ENCODE assay signal across 25 cellular contexts in the genomic region with DNA sequence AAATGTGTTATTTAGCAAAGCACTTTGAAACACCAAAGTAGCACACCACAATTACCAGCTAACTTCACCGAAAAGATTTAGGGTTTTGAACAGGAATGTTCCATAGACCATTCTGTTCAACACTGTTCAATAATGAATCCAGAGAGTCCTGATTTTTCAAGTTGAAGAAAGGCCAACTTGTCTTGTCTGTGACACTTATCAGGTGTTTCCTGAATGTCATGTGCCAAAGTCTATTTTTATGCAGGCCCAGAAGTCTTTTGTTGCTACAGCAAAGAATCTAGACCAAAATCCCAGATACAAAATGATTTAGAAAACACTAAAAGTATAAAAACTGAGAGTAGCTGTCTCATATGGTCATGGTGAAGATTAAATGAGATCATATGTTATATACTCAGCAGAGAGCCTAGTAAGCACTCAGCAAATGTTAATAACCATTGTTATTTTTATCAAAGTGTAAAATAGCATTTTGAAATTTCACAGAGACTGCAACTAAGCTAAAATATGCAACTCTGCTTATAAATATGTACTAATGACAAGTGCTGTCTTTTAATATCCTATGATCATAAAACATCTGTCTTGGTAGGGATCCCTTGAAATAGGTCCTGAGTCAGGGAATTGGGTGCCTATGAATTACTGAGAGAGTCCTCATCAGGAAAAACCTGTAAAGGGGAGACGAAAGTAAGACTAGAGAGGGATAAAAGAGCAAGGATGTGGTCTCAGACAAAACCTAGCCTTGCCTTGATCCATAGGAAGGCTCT.
DNase-seq lines count a peak whose midpoint lies in the region; ATAC-seq, FAIRE-seq and TF ChIP-seq lines count a peak whose summit lies in the region.
"Had no signal": no experiment of that assay in that cellular context is flagged by ENCODE, and none has a peak within 500 bp of the region (broad histone marks: within the 10 kb centered on the region; RNA-seq: fewer than 3 reads in every experiment).

No MANE protein-coding gene starts in this region.

- H3K27me3 Mint-ChIP-seq in Calu3 (ENCODE audit: unreplicated experiment): no peaks in the 10 kb centered on the region
- no peaks in the 10 kb centered on the region for H3K27me3 Mint-ChIP-seq in stimulated activated memory B cell treated with anti-CD40 and anti-IgM and Interleukin-4, amounts not matched to agents 10 μg/mL and 1 μg/mL and 100 μg/mL, for 72 hours
- H3K27me3 Mint-ChIP-seq: activated CD4-positive, alpha-beta T cell treated with anti-CD3 and anti-CD28 coated beads for 36 hours; T-helper 17 cell had no signal

- H3K9me3 ChIP-seq in GM12878 (replicated peaks; ENCODE audit: control insufficient read depth, insufficient read depth, low read length) (no peaks in the 10 kb centered on the region; the same call in 2 of the 3 replicates), right atrium auricular region (no peaks in the 10 kb centered on the region)
- H3K9me3 ChIP-seq: esophagus muscularis mucosa, right lobe of liver, SK-N-SH, upper lobe of right lung had no signal

- POLR2A ChIA-PET in GM12878 (lab: Charles Lee): no interaction called here

- TF ChIP-seq EP300 in GM12878 (IDR thresholded peaks at IDR 0.05; ENCODE audit: borderline replicate concordance in 1 of 2, control insufficient read depth in 1 of 2, low read depth in 2 of 2, low read length in 2 of 2): no peak

- FAIRE-seq in GM12878 (lab: Jason Lieb, UNC): no peak
- FAIRE-seq: A549, colon, frontal cortex, kidney had no signal

- H2AFZ ChIP-seq in GM12878 (ENCODE audit: control insufficient read depth, low read depth, low read length): no peak overlapping the region
- H2AFZ ChIP-seq: GM23338 had no signal

- SMC1A ChIA-PET in GM12878 (lab: Charles Lee; ENCODE audit: uncharacterized antibody, unreplicated experiment): interaction anchor here (1.4 kb wide), 1 partner anchor 47 kb away, joined by 3 read pairs; no protein-coding TSS in a partner anchor

- H3K4me3 ChIP-seq in GM12878 (no peak overlapping the region), right atrium auricular region (no peak overlapping the region)
- H3K4me3 ChIP-seq: A549, esophagus muscularis mucosa, GM23338, right lobe of liver, upper lobe of right lung had no signal

- in situ Hi-C loops in GM12878 (cut with MboI): no loop called here

- no peak for TF ChIP-seq POLR2A in GM12878 (IDR thresholded peaks at IDR 0.05; ENCODE audit: low read depth, low read length)

- H3K4me1 Mint-ChIP-seq in Calu3 (ENCODE audit: low read depth, unreplicated experiment): peaks cover 64% of the 10 kb centered on the region
- H3K4me1 Mint-ChIP-seq in stimulated activated memory B cell treated with anti-CD40 and anti-IgM and Interleukin-4, amounts not matched to agents 10 μg/mL and 1 μg/mL and 100 μg/mL, for 72 hours: peaks cover 6% of the 10 kb centered on the region

- H3K27me3 ChIP-seq in GM12878 (replicated peaks in 1 of 2; ENCODE audit: control insufficient read depth in 2 of 2, insufficient read depth in 2 of 2, low read length in 1 of 2) (no peaks in the 10 kb centered on the region), right atrium auricular region (no peaks in the 10 kb centered on the region)
- H3K27me3 ChIP-seq: brain microvascular endothelial cell, esophagus muscularis mucosa, right lobe of liver, upper lobe of right lung had no signal

- no peak for TF ChIP-seq CTCF in Calu3 (IDR thresholded peaks at IDR 0.05; ENCODE audit: unreplicated experiment)
- TF ChIP-seq CTCF in GM12878 (IDR thresholded peaks at IDR 0.05 in 2 of 3, conservative IDR thresholded peaks at IDR 0.05 in 1 of 3; ENCODE audit: control insufficient read depth in 2 of 3, extremely low read depth in 1 of 3, insufficient read depth in 1 of 3, low read depth in 3 of 3, low read length in 3 of 3): no peak
- TF ChIP-seq CTCF in right atrium auricular region (IDR thresholded peaks at IDR 0.05): no peak

- RAD21 ChIA-PET in GM12878 (lab: Charles Lee; ENCODE audit: unreplicated experiment): no interaction called here

- H3K27ac Mint-ChIP-seq in Calu3 (ENCODE audit: unreplicated experiment): peak overlapping the region; percentile 98
- H3K27ac Mint-ChIP-seq in stimulated activated memory B cell treated with anti-CD40 and anti-IgM and Interleukin-4, amounts not matched to agents 10 μg/mL and 1 μg/mL and 100 μg/mL, for 72 hours: no peak overlapping the region
- H3K27ac Mint-ChIP-seq: activated CD4-positive, alpha-beta T cell treated with anti-CD3 and anti-CD28 coated beads for 36 hours; GM23338; natural killer cell had no signal

- CTCF ChIA-PET in Calu3 (lab: Charles Lee) (interaction anchor here (0.7 to 0.8 kb wide), 2 partner anchors 27 to 338 kb away, joined by 3 to 4 read pairs; no protein-coding TSS in a partner anchor), GM12878 (lab: Yijun Ruan, JAX) (interaction anchor here (1.0 kb wide), 1 partner anchor 20 kb away, joined by 3 read pairs; no protein-coding TSS in a partner anchor)

- BruUV-seq in Calu3 (replicated peaks; lab: Mats Ljungman, UMichigan) (no TSS peak), GM12878 (replicated peaks; lab: Mats Ljungman, UMichigan) (no TSS peak)

- no peak overlapping the region for H3K9ac ChIP-seq in GM12878 (ENCODE audit: control insufficient read depth, insufficient read depth, low read length)
- H3K9ac ChIP-seq: KMS-11, SK-N-SH had no signal

- DNase-seq in Calu3 (no peak), GM12878 (ENCODE audit: low read depth, low spot score) (no peak), right atrium auricular region (ENCODE audit: low spot score) (no peak), pulmonary artery endothelial cell (ENCODE audit: low read depth, low spot score) (peak; percentile 65), A172 (ENCODE audit: low spot score) (no peak), germinal center (ENCODE audit: low spot score) (no peak)
- DNase-seq in stimulated activated CD8-positive, alpha-beta memory T cell treated with anti-CD3 and anti-CD28 coated beads, Interleukin-4, amount 100 ng/mL, for 48 hours: no peak
- DNase-seq: activated CD4-positive, alpha-beta T cell treated with anti-CD3 and anti-CD28 coated beads for 36 hours; activated CD8-positive, alpha-beta memory T cell treated with anti-CD3 and anti-CD28 coated beads for 24 hours; activated naive CD4-positive, alpha-beta T cell treated with Interleukin-2 at 50 U/mL for 16 hours; activated T-cell treated with anti-CD3 and anti-CD28 coated beads, Interleukin-2, amount 50 U/mL, for 48 hours; brain microvascular endothelial cell; kidney; natural killer cell; right lobe of liver; SK-N-SH; T-helper 17 cell; upper lobe of right lung had no signal

- H3K79me2 ChIP-seq in GM12878 (ENCODE audit: control insufficient read depth, insufficient read depth, low read length): no peaks in the 10 kb centered on the region

- 96% methylated on average over 2 of the region's 2 CpGs for WGBS in GM12878 (ENCODE audit: insufficient coverage, insufficient replicate concordance, low lambda C conversion rate, missing lambda C conversion rate)

- no peaks in the 10 kb centered on the region for H3K4me1 ChIP-seq in GM12878 (ENCODE audit: control insufficient read depth, insufficient read depth, low read length)
- peaks cover 0 to 55% of the 10 kb centered on the region in 2 donors for H3K4me1 ChIP-seq in right atrium auricular region
- H3K4me1 ChIP-seq: right lobe of liver had no signal

- H4K20me1 ChIP-seq in GM12878 (ENCODE audit: control insufficient read depth, insufficient read depth): no peaks in the 10 kb centered on the region

- H3K27ac ChIP-seq in GM12878 (ENCODE audit: control insufficient read depth, insufficient read depth): no peak overlapping the region
- H3K27ac ChIP-seq in right atrium auricular region: peak overlapping the region; percentile 70 to 83
- H3K27ac ChIP-seq: brain microvascular endothelial cell, KMS-11, right lobe of liver, upper lobe of right lung had no signal

- peaks cover 0 to 1% of the 10 kb centered on the region in 2 experiments; a peak in 2 of 4 replicates for H3K36me3 ChIP-seq in GM12878 (ENCODE audit: control insufficient read depth in 2 of 2, insufficient read depth in 2 of 2, low read length in 1 of 2)
- H3K36me3 ChIP-seq in right atrium auricular region: no peaks in the 10 kb centered on the region
- H3K36me3 ChIP-seq: brain microvascular endothelial cell, right lobe of liver, upper lobe of right lung had no signal

- H3K4me2 ChIP-seq in GM12878 (ENCODE audit: control insufficient read depth, insufficient read depth): no peak overlapping the region
- H3K4me2 ChIP-seq: GM23338, KMS-11, SK-N-SH had no signal

- peaks cover 34% of the 10 kb centered on the region for H3K36me3 Mint-ChIP-seq in Calu3 (ENCODE audit: insufficient read depth, unreplicated experiment)
- H3K36me3 Mint-ChIP-seq in stimulated activated memory B cell treated with anti-CD40 and anti-IgM and Interleukin-4, amounts not matched to agents 10 μg/mL and 1 μg/mL and 100 μg/mL, for 72 hours: peaks cover 32% of the 10 kb centered on the region

- intact Hi-C loops in Calu3 (cut with micrococcal nuclease; ENCODE audit: unreplicated experiment) (no loop called here), GM12878 (cut with micrococcal nuclease; ENCODE audit: unreplicated experiment) (no loop called here)

- no peak for ATAC-seq in GM12878
- no peak for ATAC-seq in stimulated activated memory B cell treated with anti-CD40 and anti-IgM and Interleukin-4, amounts not matched to agents 10 μg/mL and 1 μg/mL and 100 μg/mL, for 72 hours
- ATAC-seq: A549; activated CD4-positive, alpha-beta T cell treated with anti-CD3 and anti-CD28 coated beads for 36 hours; GM23338; natural killer cell; T-helper 17 cell had no signal

- TF ChIP-seq RAD21 in GM12878 (IDR thresholded peaks at IDR 0.05; ENCODE audit: insufficient read depth, low read depth, low read length): no peak

- H3K4me3 Mint-ChIP-seq in Calu3 (ENCODE audit: low read depth, unreplicated experiment): no peak overlapping the region
- H3K4me3 Mint-ChIP-seq in stimulated activated memory B cell treated with anti-CD40 and anti-IgM and Interleukin-4, amounts not matched to agents 10 μg/mL and 1 μg/mL and 100 μg/mL, for 72 hours: no peak overlapping the region
- H3K4me3 Mint-ChIP-seq: activated CD4-positive, alpha-beta T cell treated with anti-CD3 and anti-CD28 coated beads for 36 hours; GM23338; natural killer cell; T-helper 17 cell had no signal

- no peaks in the 10 kb centered on the region for H3K9me3 Mint-ChIP-seq in Calu3 (ENCODE audit: low read depth, unreplicated experiment)
- no peaks in the 10 kb centered on the region for H3K9me3 Mint-ChIP-seq in stimulated activated memory B cell treated with anti-CD40 and anti-IgM and Interleukin-4, amounts not matched to agents 10 μg/mL and 1 μg/mL and 100 μg/mL, for 72 hours
- H3K9me3 Mint-ChIP-seq: GM23338, natural killer cell had no signal

TF ChIP-seq in GM12878, 131 proteins besides CTCF, POLR2A, EP300 and RAD21:
- TF ChIP-seq RAD51 (IDR thresholded peaks at IDR 0.05): peak; percentile 30; the same call in 1 of the 2 replicates
- no peak for TF ChIP-seq FOS (IDR thresholded peaks at IDR 0.05; ENCODE audit: borderline replicate concordance, extremely low read depth, insufficient read length)
